ENCODE assay signal across 25 cellular contexts in genomic region chr5:149299451-149300054, GRCh38. TPM values are rescaled to one million over a fixed set of nuclear protein-coding genes. Genes with fewer than 3 reads are reported as not detected.
DNase-seq lines count a peak whose midpoint lies in the region; ATAC-seq lines count a peak whose summit lies in the region.
"Had no signal": no experiment of that assay in that cellular context is flagged by ENCODE, and none has a peak within 500 bp of the region (broad histone marks: within the 10 kb centered on the region; RNA-seq: fewer than 3 reads in every experiment).

No MANE protein-coding gene starts in this region.

- 29% methylated on average over 14 of the region's 14 CpGs for WGBS in thymus

- peak overlapping the region in 4 of 10 donors; percentile 10 to 50 (median 37) for H3K4me3 Mint-ChIP-seq in naive thymus-derived CD8-positive, alpha-beta T cell
- H3K4me3 Mint-ChIP-seq: activated CD4-positive, alpha-beta T cell treated with anti-CD3 and anti-CD28 coated beads, Interleukin-2, amount 10 ng/mL, durations not matched to agents 7 days and 5 days; activated naive CD8-positive, alpha-beta T cell treated with anti-CD3 and anti-CD28 coated beads for 36 hours; brain; CD8-positive, alpha-beta T cell had no signal

- no peaks in the 10 kb centered on the region for H3K9me3 ChIP-seq in thymus (ENCODE audit: control insufficient read depth)

- H3K27me3 ChIP-seq in thymus (ENCODE audit: control insufficient read depth, insufficient read depth): no peaks in the 10 kb centered on the region

- H3K27ac Mint-ChIP-seq in naive thymus-derived CD8-positive, alpha-beta T cell: peak overlapping the region in 6 of 10 donors; percentile 8 to 79 (median 30)
- H3K27ac Mint-ChIP-seq: activated CD4-positive, alpha-beta T cell treated with anti-CD3 and anti-CD28 coated beads, Interleukin-2, amount 10 ng/mL, durations not matched to agents 7 days and 5 days; activated naive CD8-positive, alpha-beta T cell treated with anti-CD3 and anti-CD28 coated beads for 36 hours; activated T-helper 2 cell treated with anti-CD3 and anti-CD28 coated beads, Interferon-gamma antibody, Interleukin-2, Interleukin-4, amounts not matched to agents 10 μg/mL and 5 μg/mL and 100 μg/mL, durations not matched to agents 14 hours and 24 hours and 36 hours; CD8-positive, alpha-beta T cell; progenitor cell of endocrine pancreas had no signal

- no peaks in the 10 kb centered on the region for H3K9me3 Mint-ChIP-seq in naive thymus-derived CD8-positive, alpha-beta T cell
- H3K9me3 Mint-ChIP-seq: activated CD4-positive, alpha-beta T cell treated with anti-CD3 and anti-CD28 coated beads, Interleukin-2, amount 10 ng/mL, durations not matched to agents 7 days and 5 days; activated naive CD8-positive, alpha-beta T cell treated with anti-CD3 and anti-CD28 coated beads for 36 hours; activated T-helper 2 cell treated with anti-CD3 and anti-CD28 coated beads, Interferon-gamma antibody, Interleukin-2, Interleukin-4, amounts not matched to agents 10 μg/mL and 5 μg/mL and 100 μg/mL, durations not matched to agents 14 hours and 24 hours and 36 hours; brain; CD8-positive, alpha-beta T cell had no signal

- peak; percentile 71 for DNase-seq in amniotic epithelial cell (ENCODE audit: low read depth)
- DNase-seq in left ventricle myocardium superior: peak; percentile 54
- no peak for DNase-seq in naive thymus-derived CD8-positive, alpha-beta T cell
- DNase-seq in NCI-H2171 (lab: John Stamatoyannopoulos, UW): no peak
- no peak for DNase-seq in EL
- no peak for DNase-seq in NCI-H345 treated with DMSO at 0.1 percent for 48 hours (lab: John Stamatoyannopoulos, UW; ENCODE audit: unreplicated experiment)
- DNase-seq: activated CD4-positive, alpha-beta T cell treated with anti-CD3 and anti-CD28 coated beads, Interleukin-2, amount 10 ng/mL, durations not matched to agents 7 days and 5 days; activated naive CD8-positive, alpha-beta T cell treated with anti-CD3 and anti-CD28 coated beads for 36 hours; CD8-positive, alpha-beta T cell; GOT3; hypothalamus; Kasumi-1; midbrain; NCI-H1105; NCI-H2029 treated with DMSO at 0.1 percent for 48 hours; NCI-H510A treated with DMSO at 0.1 percent for 48 hours had no signal

- POLR2A ChIA-PET in naive thymus-derived CD8-positive, alpha-beta T cell (lab: Charles Lee): interaction anchor here (0.6 kb wide), 1 partner anchor 222 kb away, joined by 3 read pairs; no protein-coding TSS in a partner anchor

- no peaks in the 10 kb centered on the region for H3K36me3 ChIP-seq in thymus (ENCODE audit: control insufficient read depth, insufficient read depth)

- H3K27ac ChIP-seq in thymus (ENCODE audit: low read depth): peak overlapping the region; percentile 15
- H3K27ac ChIP-seq: SK-N-MC, VCaP had no signal

- no peak overlapping the region for H3K4me3 ChIP-seq in thymus (ENCODE audit: low read length)
- H3K4me3 ChIP-seq: SK-N-MC had no signal

- H3K4me1 Mint-ChIP-seq in naive thymus-derived CD8-positive, alpha-beta T cell: peaks cover 15 to 55% (median 42%) of the 10 kb centered on the region in 4 donors

- H3K36me3 Mint-ChIP-seq in naive thymus-derived CD8-positive, alpha-beta T cell: no peaks in the 10 kb centered on the region
- H3K36me3 Mint-ChIP-seq: activated naive CD8-positive, alpha-beta T cell treated with anti-CD3 and anti-CD28 coated beads for 36 hours; brain; CD8-positive, alpha-beta T cell had no signal

- ATAC-seq in left ventricle myocardium superior: peak; percentile 2
- no peak for ATAC-seq in naive thymus-derived CD8-positive, alpha-beta T cell
- ATAC-seq in HG03469 (IDR thresholded peaks at IDR 0.05; ENCODE audit: unreplicated experiment): no peak
- ATAC-seq: CD8-positive, alpha-beta T cell had no signal

- peaks cover 0 to 4% (median 0%) of the 10 kb centered on the region in 5 donors for H3K27me3 Mint-ChIP-seq in naive thymus-derived CD8-positive, alpha-beta T cell
- H3K27me3 Mint-ChIP-seq: activated naive CD8-positive, alpha-beta T cell treated with anti-CD3 and anti-CD28 coated beads for 36 hours had no signal

- intact Hi-C loops in left ventricle myocardium superior (cut with micrococcal nuclease): no loop called here

- H3K4me1 ChIP-seq in thymus (ENCODE audit: control insufficient read depth, insufficient read depth, low read length): peaks cover 6% of the 10 kb centered on the region

RNA-seq across cellular contexts. Expression of gene AFAP1L1, which starts 27.9 kb away (rescaled TPM):
- total RNA-seq in left ventricle myocardium superior: 48.9 TPM
- under 1 TPM; 0.13 to 0.27 TPM for total RNA-seq in naive thymus-derived CD8-positive, alpha-beta T cell
- polyA plus RNA-seq in naive thymus-derived CD8-positive, alpha-beta T cell: 1 to 10 TPM in 2 of 3 donors, under 1 TPM in 1; 0.56 to 1.2 (median 1.1) TPM
- 12.6 TPM for polyA plus RNA-seq in thymus
- total RNA-seq: activated CD4-positive, alpha-beta T cell treated with anti-CD3 and anti-CD28 coated beads, Interleukin-2, amount 10 ng/mL, durations not matched to agents 7 days and 5 days; activated T-helper 2 cell treated with anti-CD3 and anti-CD28 coated beads, Interferon-gamma antibody, Interleukin-2, Interleukin-4, amounts not matched to agents 10 μg/mL and 5 μg/mL and 100 μg/mL, durations not matched to agents 14 hours and 24 hours and 36 hours; T-helper 2 cell treated with Interferon-gamma antibody and Interleukin-4, amounts not matched to agents 100 ng/mL and 5 ng/mL, for 36 hours had no signal
- polyA plus RNA-seq: neural cell had no signal

RNA-seq across cellular contexts. Expression of gene GRPEL2, which starts 45.7 kb away (rescaled TPM):
- total RNA-seq in left ventricle myocardium superior: 8.9 TPM
- total RNA-seq in naive thymus-derived CD8-positive, alpha-beta T cell: 10 to 100 TPM; 47.6 to 48.0 TPM
- 1 to 10 TPM; 4.2 to 6.6 (median 5.8) TPM for polyA plus RNA-seq in naive thymus-derived CD8-positive, alpha-beta T cell
- 9.5 TPM for polyA plus RNA-seq in thymus

RNA-seq across cellular contexts. Expression of gene PCYOX1L, which starts 58.3 kb away (rescaled TPM):
- 2.6 TPM for total RNA-seq in left ventricle myocardium superior
- total RNA-seq in naive thymus-derived CD8-positive, alpha-beta T cell: 10 to 100 TPM; 40.0 to 47.0 TPM
- polyA plus RNA-seq in naive thymus-derived CD8-positive, alpha-beta T cell: 10 to 100 TPM in 2 of 3 donors, 1 to 10 TPM in 1; 6.6 to 17.6 (median 12.6) TPM
- 19.7 TPM for polyA plus RNA-seq in thymus

Comparison
In these comparisons a context has a peak if more than half of its experiments do, and no peak if none do; other contexts are left out.
1. DNase-seq: peak in amniotic epithelial cell (single experiment) and left ventricle myocardium superior (single experiment); none in naive thymus-derived CD8-positive, alpha-beta T cell (0 of 10), NCI-H2171 (single experiment), EL (single experiment) and NCI-H345 treated with DMSO at 0.1 percent for 48 hours (single experiment).
2. RNA of gene AFAP1L1, which starts 27.9 kb away (total RNA-seq): 48.9 TPM in left ventricle myocardium superior (single experiment); 0.13 to 0.27 TPM in naive thymus-derived CD8-positive, alpha-beta T cell; every median in the first group is over 10 times any median in the second.
3. RNA of gene PCYOX1L, which starts 58.3 kb away (total RNA-seq): 40.0 to 47.0 TPM in naive thymus-derived CD8-positive, alpha-beta T cell; 2.6 TPM in left ventricle myocardium superior (single experiment); every median in the first group is over 10 times any median in the second.